In the genomic region with DNA sequence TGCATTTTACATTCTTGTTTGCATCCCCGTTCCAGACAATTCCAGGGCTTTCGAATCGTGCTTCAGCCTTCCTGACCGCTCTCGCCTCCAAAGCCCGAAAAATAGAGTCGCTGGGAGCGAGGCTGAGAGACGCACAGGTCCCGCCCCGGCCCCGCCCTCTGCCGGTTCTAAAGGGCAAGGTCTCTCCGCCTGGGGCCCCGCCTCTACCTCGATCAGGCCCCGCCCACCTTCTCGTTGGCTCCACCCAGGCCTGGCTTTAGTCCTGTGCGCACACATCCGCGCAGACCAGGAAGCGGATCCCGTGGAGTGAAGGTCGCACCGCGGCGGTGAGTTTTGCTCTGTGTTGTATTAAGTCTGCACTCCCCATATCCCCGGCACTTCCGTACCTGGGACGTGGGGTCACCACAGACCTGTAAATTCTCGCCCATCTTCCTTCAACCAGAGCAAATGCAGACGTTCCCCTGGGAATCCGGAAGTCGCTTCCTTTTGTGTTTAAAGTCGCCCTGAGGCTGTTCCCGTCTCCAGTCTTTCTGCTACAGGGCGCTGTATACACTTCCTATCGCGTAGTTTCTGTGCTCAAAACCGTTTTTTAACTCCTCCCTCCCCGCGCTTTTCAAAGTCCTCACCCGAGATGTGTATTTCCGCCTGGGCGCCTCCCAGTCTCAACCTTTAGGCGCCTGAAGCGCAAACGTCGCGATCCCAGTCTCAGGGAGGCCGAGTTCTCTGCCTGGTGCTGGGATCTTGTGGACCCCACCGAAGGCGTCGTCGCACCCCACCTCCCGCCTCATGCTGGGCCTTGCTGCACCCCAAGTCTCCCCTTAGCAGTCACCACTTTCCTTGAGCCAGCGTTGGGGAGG, we compare ENCODE assay signal across 8 cellular contexts. TPM values are rescaled to one million over a fixed set of nuclear protein-coding genes. Genes with fewer than 3 reads are reported as not detected.
DNase-seq lines count a peak whose midpoint lies in the region; ATAC-seq and TF ChIP-seq lines count a peak whose summit lies in the region.

A gene (plus strand): TSS at position 283 of the 857 bp plus-strand sequence. CDS start 3,861 bp downstream, outside the sequence.

- POLR2A ChIA-PET in A673 (lab: Charles Lee; ENCODE audit: low non-redundant PET) = no interaction called here
- POLR2A ChIA-PET in activated CD8-positive, alpha-beta memory T cell treated with anti-CD3 and anti-CD28 coated beads for 36 hours (lab: Charles Lee) = no interaction called here

- CTCF ChIA-PET in A673 (lab: Charles Lee) = no interaction called here
- CTCF ChIA-PET in activated CD8-positive, alpha-beta memory T cell treated with anti-CD3 and anti-CD28 coated beads for 36 hours (lab: Charles Lee) = interaction anchor here (0.6 kb wide), 1 partner anchor 1201 kb away, joined by 4 read pairs; no protein-coding TSS in a partner anchor

- BruUV-seq in A673 (replicated peaks; lab: Mats Ljungman, UMichigan) = TSS peak; percentile 48

- intact Hi-C loops in A673 (cut with micrococcal nuclease; ENCODE audit: unreplicated experiment) = no loop called here

- H3K27me3 ChIP-seq in A673 (replicated peaks; ENCODE audit: insufficient read depth, low read depth, low read length, poor library complexity) = no peaks in the 10 kb centered on the region
- no peaks in the 10 kb centered on the region for H3K27me3 ChIP-seq in effector memory CD4-positive, alpha-beta T cell (replicated peaks; ENCODE audit: control insufficient read depth, insufficient read depth, low read length, poor library complexity, severe bottlenecking)

- TF ChIP-seq CTCF in A673 (conservative IDR thresholded peaks at IDR 0.05; ENCODE audit: low read depth, low read length) = no peak

- DNase-seq in A673 (ENCODE audit: low spot score) (peak; percentile 92), NCI-H69 (lab: John Stamatoyannopoulos, UW) (peak; percentile 96), medulla oblongata (ENCODE audit: extremely low spot score) (peak; percentile 95)
- peak; percentile 92 to 95 (median 93) for DNase-seq in effector memory CD4-positive, alpha-beta T cell
- DNase-seq in stimulated activated CD4-positive, alpha-beta T cell treated with anti-CD3 and anti-CD28 coated beads, TNF-alpha, amount 100 ng/mL, for 48 hours (ENCODE audit: low read depth in 3 of 3) = peak; percentile 85 to 92 (median 90)

- no peaks in the 10 kb centered on the region for H3K9me3 ChIP-seq in A673 (ENCODE audit: low read depth, low read length, poor library complexity, severe bottlenecking)
- H3K9me3 ChIP-seq in effector memory CD4-positive, alpha-beta T cell (ENCODE audit: control insufficient read depth, low read length) = peaks cover 9% of the 10 kb centered on the region

- peak within 1 kb of the TSS; percentile 66 for H3K4me3 ChIP-seq in A673 (ENCODE audit: low read depth, low read length, poor library complexity, severe bottlenecking)
- H3K4me3 ChIP-seq in effector memory CD4-positive, alpha-beta T cell (ENCODE audit: insufficient read depth, low read depth, low read length, poor library complexity, severe bottlenecking) = peak within 1 kb of the TSS; percentile 81

- H3K36me3 ChIP-seq in A673 (ENCODE audit: insufficient read depth, low read length, poor library complexity, severe bottlenecking) = peaks cover 7% of the 10 kb centered on the region
- peaks cover 28% of the 10 kb centered on the region for H3K36me3 ChIP-seq in effector memory CD4-positive, alpha-beta T cell (ENCODE audit: control insufficient read depth, insufficient read depth, low read length)

- ATAC-seq in GM18868 (IDR thresholded peaks at IDR 0.05; ENCODE audit: unreplicated experiment) (peak; percentile 93), HG03139 (IDR thresholded peaks at IDR 0.05; ENCODE audit: unreplicated experiment) (peak; percentile 92)

- H3K4me1 ChIP-seq in A673 (ENCODE audit: insufficient read depth, low read length, poor library complexity, severe bottlenecking) = no peaks in the 10 kb centered on the region
- H3K4me1 ChIP-seq in effector memory CD4-positive, alpha-beta T cell (ENCODE audit: control insufficient read depth, insufficient read depth, low read length, poor library complexity, severe bottlenecking) = peaks cover 5% of the 10 kb centered on the region

- peak within 1 kb of the TSS; percentile 84 for H3K27ac ChIP-seq in A673 (ENCODE audit: low read depth, low read length, poor library complexity, severe bottlenecking)
- H3K27ac ChIP-seq in effector memory CD4-positive, alpha-beta T cell (ENCODE audit: insufficient read depth, low read length, poor library complexity, severe bottlenecking) = peak within 1 kb of the TSS; percentile 71

RNA-seq across cellular contexts. Expression of the gene that starts here (rescaled TPM):
- total RNA-seq in A673 (2021) = 9.8 and 14.7 TPM in 2 replicates
- total RNA-seq in activated CD8-positive, alpha-beta memory T cell treated with anti-CD3 and anti-CD28 coated beads for 36 hours = 10 to 100 TPM; 15.8 to 16.4 TPM

Comparison
In these comparisons a context has a peak if more than half of its experiments do, and no peak if none do; other contexts are left out.
1. Peak in every context shown above with its lines: DNase-seq, ATAC-seq, H3K4me3 ChIP-seq and H3K27ac ChIP-seq.